In genomic region chr14:96154900-96155299, GRCh38 we compare ENCODE assay signal across 28 cellular contexts.
"Had no signal": no experiment of that assay in that cellular context is flagged by ENCODE, and none has a peak within 500 bp of the region (broad histone marks: within the 10 kb centered on the region; RNA-seq: fewer than 3 reads in every experiment).

No MANE protein-coding gene starts in this region.

- DNase-seq: colonic mucosa; cortex of kidney; dermis blood vessel endothelial cell; dorsolateral prefrontal cortex; effector CD4-positive, alpha-beta T cell; effector CD8-positive, alpha-beta T cell; effector memory CD4-positive, alpha-beta T cell; effector memory CD8-positive, alpha-beta T cell; endodermal cell; erythroblast; esophagus squamous epithelium; foreskin fibroblast; foreskin keratinocyte; foreskin melanocyte; gastrocnemius medialis; glutamatergic neuron; head of caudate nucleus; heart left ventricle; heart right ventricle had no signal

- H3K9me3 ChIP-seq: colonic mucosa, esophagus muscularis mucosa, esophagus squamous epithelium, gastrocnemius medialis, gastroesophageal sphincter, heart left ventricle had no signal

- H3K36me3 ChIP-seq: colonic mucosa, esophagus muscularis mucosa, esophagus squamous epithelium, gastrocnemius medialis, gastroesophageal sphincter, heart left ventricle, heart right ventricle had no signal

- H3K27me3 ChIP-seq: colonic mucosa, esophagus muscularis mucosa, esophagus squamous epithelium, foreskin keratinocyte, gastrocnemius medialis, gastroesophageal sphincter had no signal

- H3K4me1 ChIP-seq: esophagus muscularis mucosa, esophagus squamous epithelium, foreskin keratinocyte, gastrocnemius medialis, gastroesophageal sphincter, heart left ventricle, heart right ventricle had no signal

- ATAC-seq: effector memory CD8-positive, alpha-beta T cell; esophagus mucosa; foreskin keratinocyte; gastrocnemius medialis; gastroesophageal sphincter; heart left ventricle; heart right ventricle had no signal

- H3K27ac ChIP-seq: colonic mucosa, coronary artery, dorsolateral prefrontal cortex, epithelial cell of prostate, esophagus muscularis mucosa, esophagus squamous epithelium, foreskin keratinocyte, gastrocnemius medialis, gastroesophageal sphincter, heart left ventricle, heart right ventricle had no signal

- H3K4me3 ChIP-seq: colonic mucosa, coronary artery, dorsolateral prefrontal cortex, esophagus muscularis mucosa, esophagus squamous epithelium, gastrocnemius medialis, gastroesophageal sphincter, heart left ventricle, heart right ventricle had no signal

- FAIRE-seq: colon, endometrium, endothelial cell of umbilical vein, frontal cortex had no signal
